ENCODE assay signal across 8 cellular contexts in the genomic region with DNA sequence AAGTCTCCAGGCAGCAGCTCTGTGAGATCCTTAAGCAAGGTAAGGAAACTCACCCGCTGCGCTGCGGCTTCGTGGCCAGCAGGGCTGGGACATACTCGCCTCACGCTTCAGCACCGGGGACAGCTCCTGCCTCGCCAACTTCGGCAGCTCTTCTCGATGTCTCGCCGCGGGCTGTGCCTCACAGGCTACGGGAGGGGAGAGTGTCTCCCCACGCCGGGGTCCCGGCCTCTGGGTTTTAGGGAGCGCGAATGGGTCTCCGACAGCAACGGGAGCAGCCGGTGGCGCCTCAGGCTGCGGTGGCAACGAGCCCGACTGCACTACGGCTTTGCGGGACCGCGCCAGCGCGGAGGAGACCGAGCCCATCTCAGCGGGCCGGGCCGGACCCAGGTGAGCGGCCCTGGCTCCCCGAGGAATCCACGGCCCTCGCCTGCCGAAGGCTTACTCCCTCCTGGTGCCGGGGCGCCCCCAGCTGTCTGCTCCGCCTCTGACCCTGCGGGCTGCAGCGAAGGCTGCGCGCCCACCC.
DNase-seq lines count a peak whose midpoint lies in the region; TF ChIP-seq lines count a peak whose summit lies in the region.

No MANE protein-coding gene starts in this region.

- 13 to 16% methylated on average over 6 to 8 of the region's 48 CpGs for WGBS in thyroid gland, 2 donors

- DNase-seq in D341Med (ENCODE audit: low spot score) = peak; percentile 82
- peak; percentile 84 for DNase-seq in HEK293T (ENCODE audit: extremely low spot score)
- peak; percentile 26 to 81 for DNase-seq in NCI-H526 (lab: John Stamatoyannopoulos, UW)
- peak; percentile 7 for DNase-seq in activated T-helper 1 cell treated with Interleukin-2 at 50 U/mL for 16 hours (ENCODE audit: low read depth)
- DNase-seq in foreskin fibroblast = peak; percentile 65 to 87
- peak in 40 of 56 donors; percentile 0 to 65 (median 15) for DNase-seq in nucleus accumbens (lab: John Stamatoyannopoulos, UW)
- peak; percentile 18 to 57 for DNase-seq in thyroid gland
- DNase-seq in SHP77 (lab: John Stamatoyannopoulos, UW) = no peak

- CTCF ChIA-PET in HEK293T (lab: Yijun Ruan, JAX) = interaction anchor here (0.7 kb wide), 1 partner anchor 52 kb away, joined by 3 read pairs; no protein-coding TSS in a partner anchor

- peak; percentile 35 for TF ChIP-seq CTCF in foreskin fibroblast (IDR thresholded peaks at IDR 0.05; ENCODE audit: low read depth, low read length)
- no peak for TF ChIP-seq CTCF in thyroid gland (IDR thresholded peaks at IDR 0.05)

- H3K4me3 ChIP-seq in foreskin fibroblast (ENCODE audit: low read depth in 1 of 2, low read length in 2 of 2) (no peak overlapping the region), thyroid gland (replicated peaks in 1 of 3) (no peak overlapping the region)

- H3K27me3 ChIP-seq in thyroid gland = peaks cover 14% of the 10 kb centered on the region

- H3K9me3 ChIP-seq in thyroid gland = no peaks in the 10 kb centered on the region

- H3K4me1 ChIP-seq in thyroid gland = no peaks in the 10 kb centered on the region

- no peak for TF ChIP-seq POLR2A in thyroid gland (IDR thresholded peaks at IDR 0.05)

- intact Hi-C loops in thyroid gland (cut with DNase I) = no loop called here

- POLR2A ChIA-PET in HEK293T (lab: Yijun Ruan, JAX) = no interaction called here

- no peak overlapping the region for H3K27ac ChIP-seq in thyroid gland

- no peaks in the 10 kb centered on the region for H3K36me3 ChIP-seq in thyroid gland

TF ChIP-seq in HEK293T, 16 proteins besides CTCF, POLR2A, EP300 and RAD21:
- TF ChIP-seq BHLHE40 (IDR thresholded peaks at IDR 0.05; ENCODE audit: borderline replicate concordance) (no peak), NFRKB (IDR thresholded peaks at IDR 0.05) (no peak), L3MBTL2 (conservative IDR thresholded peaks at IDR 0.05) (no peak), SUZ12 (IDR thresholded peaks at IDR 0.05) (no peak), ZNF384 (IDR thresholded peaks at IDR 0.05) (no peak), LEF1 (IDR thresholded peaks at IDR 0.05; ENCODE audit: borderline replicate concordance) (no peak)

Comparison
In these comparisons a context has a peak if more than half of its experiments do, and no peak if none do; other contexts are left out.
1. DNase-seq: peak in D341Med (single experiment), HEK293T (single experiment), NCI-H526 (2 of 2), activated T-helper 1 cell treated with Interleukin-2 at 50 U/mL for 16 hours (single experiment), foreskin fibroblast (2 of 2), nucleus accumbens (40 of 56) and thyroid gland (2 of 2); none in SHP77 (0 of 2).